Comparison of ENCODE assay signal across 1 cellular context in genomic region chr17:75046583-75047289, GRCh38.
TF ChIP-seq lines count a peak whose summit lies in the region.

ATP5PD (minus strand) TSS chr17:75046969; CDS start chr17:75042650, 4,319 bp downstream.
KCTD2 (plus strand) TSS chr17:75047225; CDS start chr17:75047251, 26 bp downstream.

TF ChIP-seq in HepG2, 621 proteins besides CTCF, POLR2A, EP300 and RAD21 (continued from another document and continues in another):
- peak; percentile 72 for TF ChIP-seq ARID5B (CRISPR knock-in tag; IDR thresholded peaks at IDR 0.05)
- TF ChIP-seq ZNF790 (CRISPR knock-in tag; IDR thresholded peaks at IDR 0.05; ENCODE audit: borderline replicate concordance): no peak; the same call in 1 of the 2 replicates
- peak; percentile 65; the same call in 1 of the 2 replicates for TF ChIP-seq E2F2 (CRISPR knock-in tag; IDR thresholded peaks at IDR 0.05; ENCODE audit: borderline replicate concordance)
- no peak for TF ChIP-seq ZBTB49 (CRISPR knock-in tag; IDR thresholded peaks at IDR 0.05; ENCODE audit: borderline replicate concordance)
- TF ChIP-seq TMF1 (CRISPR knock-in tag; IDR thresholded peaks at IDR 0.05; ENCODE audit: low read depth): no peak; the same call in 1 of the 2 replicates
- TF ChIP-seq ZSCAN9 (CRISPR knock-in tag; IDR thresholded peaks at IDR 0.05; ENCODE audit: borderline replicate concordance): no peak
- no peak for TF ChIP-seq REXO4 (CRISPR knock-in tag; IDR thresholded peaks at IDR 0.05; ENCODE audit: borderline replicate concordance)
- peak; percentile 95 for TF ChIP-seq ZNF501 (CRISPR knock-in tag; IDR thresholded peaks at IDR 0.05)
- TF ChIP-seq ZNF792 (CRISPR knock-in tag; IDR thresholded peaks at IDR 0.05): peak; percentile 75; the same call in 1 of the 2 replicates
- no peak for TF ChIP-seq ZBTB4 (CRISPR knock-in tag; IDR thresholded peaks at IDR 0.05; ENCODE audit: borderline replicate concordance)
- TF ChIP-seq ZBTB44 (CRISPR knock-in tag; IDR thresholded peaks at IDR 0.05): no peak
- TF ChIP-seq ZNF225 (CRISPR knock-in tag; IDR thresholded peaks at IDR 0.05): no peak
- peak; percentile 57; the same call in 1 of the 2 replicates for TF ChIP-seq NCOA2 (CRISPR knock-in tag; IDR thresholded peaks at IDR 0.05)
- TF ChIP-seq ZNF12 (CRISPR knock-in tag; IDR thresholded peaks at IDR 0.05): 0 out of 2 replicates have a peak, but pooled peaks have one; percentile 6
- TF ChIP-seq ZBTB38 (CRISPR knock-in tag; IDR thresholded peaks at IDR 0.05): peak; percentile 64
- 0 out of 2 replicates have a peak, but pooled peaks have one; percentile 67 for TF ChIP-seq NCOA1 (CRISPR knock-in tag; IDR thresholded peaks at IDR 0.05)
- no peak for TF ChIP-seq ATF6 (CRISPR knock-in tag; conservative IDR thresholded peaks at IDR 0.05)
- peak; percentile 37; the same call in 1 of the 2 replicates for TF ChIP-seq ZNF431 (CRISPR knock-in tag; IDR thresholded peaks at IDR 0.05; ENCODE audit: borderline replicate concordance, low read depth)
- TF ChIP-seq SALL2 (CRISPR knock-in tag; IDR thresholded peaks at IDR 0.05): peak; percentile 88
- no peak for TF ChIP-seq CEBPG (CRISPR knock-in tag; IDR thresholded peaks at IDR 0.05)
- peak; percentile 67 for TF ChIP-seq MAX (IDR thresholded peaks at IDR 0.05)
- TF ChIP-seq FOXP1 (IDR thresholded peaks at IDR 0.05): no peak
- no peak for TF ChIP-seq FOXP1 (CRISPR knock-in tag; IDR thresholded peaks at IDR 0.05)
- TF ChIP-seq HNRNPH1 (optimal IDR thresholded peaks at IDR 0.05; ENCODE audit: low read depth, low read length): no peak
- peak; percentile 95 for TF ChIP-seq SP4 (CRISPR knock-in tag; IDR thresholded peaks at IDR 0.05)
- no peak for TF ChIP-seq IRF1 (CRISPR knock-in tag; IDR thresholded peaks at IDR 0.05; ENCODE audit: low read depth)
- peak; percentile 26; the same call in 1 of the 2 replicates for TF ChIP-seq GFI1 (CRISPR knock-in tag; IDR thresholded peaks at IDR 0.05; ENCODE audit: borderline replicate concordance)
- TF ChIP-seq MTF1 (CRISPR knock-in tag; IDR thresholded peaks at IDR 0.05): no peak
- TF ChIP-seq PBX2 (CRISPR knock-in tag; IDR thresholded peaks at IDR 0.05): peak; percentile 72
- TF ChIP-seq CHCHD3 (CRISPR knock-in tag; IDR thresholded peaks at IDR 0.05): peak; percentile 84
- TF ChIP-seq ZBTB43 (CRISPR knock-in tag; conservative IDR thresholded peaks at IDR 0.05): no peak
- TF ChIP-seq SKI (IDR thresholded peaks at IDR 0.05; ENCODE audit: partially characterized antibody): peak; percentile 13
- TF ChIP-seq RFX1 (IDR thresholded peaks at IDR 0.05): no peak
- peak; percentile 87; the same call in 1 of the 2 replicates for TF ChIP-seq CREBL2 (CRISPR knock-in tag; IDR thresholded peaks at IDR 0.05; ENCODE audit: borderline replicate concordance)
- no peak for TF ChIP-seq ZNF10 (CRISPR knock-in tag; IDR thresholded peaks at IDR 0.05; ENCODE audit: borderline replicate concordance, low read depth)
- no peak for TF ChIP-seq ZNF775 (CRISPR knock-in tag; IDR thresholded peaks at IDR 0.05; ENCODE audit: borderline replicate concordance)
- TF ChIP-seq KMT2B (CRISPR knock-in tag; IDR thresholded peaks at IDR 0.05): peak; percentile 80
- no peak for TF ChIP-seq PHF5A (CRISPR knock-in tag; IDR thresholded peaks at IDR 0.05; ENCODE audit: low read depth, unreplicated experiment)
- peak; percentile 74; the same call in 1 of the 2 replicates for TF ChIP-seq ZNF414 (CRISPR knock-in tag; IDR thresholded peaks at IDR 0.05)
- peak; percentile 11; the same call in 1 of the 2 replicates for TF ChIP-seq HNF4A (CRISPR knock-in tag; IDR thresholded peaks at IDR 0.05)
